ENCODE assay signal across 1 cellular context in the genomic region with DNA sequence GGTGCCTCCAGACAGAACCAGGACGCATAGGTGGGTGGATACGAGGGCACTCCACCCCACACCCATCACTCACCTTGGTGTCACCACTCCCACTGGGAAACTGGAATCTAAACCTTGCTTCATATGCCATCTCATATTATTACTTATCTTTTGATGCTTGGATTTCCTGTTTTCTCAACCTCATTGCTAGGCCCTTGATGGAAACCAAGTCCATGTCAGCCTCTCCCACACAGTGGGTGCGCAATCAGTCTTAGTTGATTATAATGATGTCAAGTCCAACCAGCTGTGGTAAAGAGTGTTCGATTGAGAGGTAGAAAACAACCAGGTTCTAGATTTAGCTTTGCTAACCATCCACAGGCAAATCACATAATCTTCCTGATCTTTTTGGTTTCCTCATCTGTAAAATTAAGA.
TF ChIP-seq lines count a peak whose summit lies in the region.

No MANE protein-coding gene starts in this region.

TF ChIP-seq in HepG2, 621 proteins besides CTCF, POLR2A, EP300 and RAD21 (continued from another document):
- TF ChIP-seq, protein P1, sequence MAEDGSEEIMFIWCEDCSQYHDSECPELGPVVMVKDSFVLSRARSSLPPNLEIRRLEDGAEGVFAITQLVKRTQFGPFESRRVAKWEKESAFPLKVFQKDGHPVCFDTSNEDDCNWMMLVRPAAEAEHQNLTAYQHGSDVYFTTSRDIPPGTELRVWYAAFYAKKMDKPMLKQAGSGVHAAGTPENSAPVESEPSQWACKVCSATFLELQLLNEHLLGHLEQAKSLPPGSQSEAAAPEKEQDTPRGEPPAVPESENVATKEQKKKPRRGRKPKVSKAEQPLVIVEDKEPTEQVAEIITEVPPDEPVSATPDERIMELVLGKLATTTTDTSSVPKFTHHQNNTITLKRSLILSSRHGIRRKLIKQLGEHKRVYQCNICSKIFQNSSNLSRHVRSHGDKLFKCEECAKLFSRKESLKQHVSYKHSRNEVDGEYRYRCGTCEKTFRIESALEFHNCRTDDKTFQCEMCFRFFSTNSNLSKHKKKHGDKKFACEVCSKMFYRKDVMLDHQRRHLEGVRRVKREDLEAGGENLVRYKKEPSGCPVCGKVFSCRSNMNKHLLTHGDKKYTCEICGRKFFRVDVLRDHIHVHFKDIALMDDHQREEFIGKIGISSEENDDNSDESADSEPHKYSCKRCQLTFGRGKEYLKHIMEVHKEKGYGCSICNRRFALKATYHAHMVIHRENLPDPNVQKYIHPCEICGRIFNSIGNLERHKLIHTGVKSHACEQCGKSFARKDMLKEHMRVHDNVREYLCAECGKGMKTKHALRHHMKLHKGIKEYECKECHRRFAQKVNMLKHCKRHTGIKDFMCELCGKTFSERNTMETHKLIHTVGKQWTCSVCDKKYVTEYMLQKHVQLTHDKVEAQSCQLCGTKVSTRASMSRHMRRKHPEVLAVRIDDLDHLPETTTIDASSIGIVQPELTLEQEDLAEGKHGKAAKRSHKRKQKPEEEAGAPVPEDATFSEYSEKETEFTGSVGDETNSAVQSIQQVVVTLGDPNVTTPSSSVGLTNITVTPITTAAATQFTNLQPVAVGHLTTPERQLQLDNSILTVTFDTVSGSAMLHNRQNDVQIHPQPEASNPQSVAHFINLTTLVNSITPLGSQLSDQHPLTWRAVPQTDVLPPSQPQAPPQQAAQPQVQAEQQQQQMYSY (CRISPR knock-in tag; IDR thresholded peaks at IDR 0.05), result no peak
- 0 out of 2 replicates have a peak, but pooled peaks have one; percentile 11 for TF ChIP-seq MLX (CRISPR knock-in tag; IDR thresholded peaks at IDR 0.05)
- no peak for TF ChIP-seq ZNF572 (CRISPR knock-in tag; IDR thresholded peaks at IDR 0.05)
- TF ChIP-seq ZBTB20 (CRISPR knock-in tag; IDR thresholded peaks at IDR 0.05; ENCODE audit: borderline replicate concordance, low read depth), result no peak
- TF ChIP-seq ZNF350 (CRISPR knock-in tag; IDR thresholded peaks at IDR 0.05; ENCODE audit: borderline replicate concordance, low read depth), result 0 out of 2 replicates have a peak, but pooled peaks have one; percentile 1
- TF ChIP-seq BCL6 (CRISPR knock-in tag; IDR thresholded peaks at IDR 0.05), result 0 out of 2 replicates have a peak, but pooled peaks have one; percentile 3
- TF ChIP-seq, protein P2, sequence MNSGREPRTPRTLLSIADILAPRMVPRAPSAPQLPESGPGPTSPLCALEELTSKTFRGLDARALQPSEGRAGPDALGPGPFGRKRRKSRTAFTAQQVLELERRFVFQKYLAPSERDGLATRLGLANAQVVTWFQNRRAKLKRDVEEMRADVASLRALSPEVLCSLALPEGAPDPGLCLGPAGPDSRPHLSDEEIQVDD (CRISPR knock-in tag; IDR thresholded peaks at IDR 0.05; ENCODE audit: borderline replicate concordance), result no peak
- 0 out of 2 replicates have a peak, but pooled peaks have one; percentile 3 for TF ChIP-seq SOX5 (CRISPR knock-in tag; IDR thresholded peaks at IDR 0.05; ENCODE audit: borderline replicate concordance)
- no peak for TF ChIP-seq MAZ (IDR thresholded peaks at IDR 0.05; ENCODE audit: borderline replicate concordance, low read depth, low read length)
- no peak for TF ChIP-seq MAZ (CRISPR knock-in tag; IDR thresholded peaks at IDR 0.05; ENCODE audit: low read depth)
- no peak for TF ChIP-seq ZNF3 (CRISPR knock-in tag; IDR thresholded peaks at IDR 0.05)
- TF ChIP-seq ZNF709 (CRISPR knock-in tag; IDR thresholded peaks at IDR 0.05), result no peak
- 0 out of 2 replicates have a peak, but pooled peaks have one; percentile 14 for TF ChIP-seq FOXO1 (CRISPR knock-in tag; IDR thresholded peaks at IDR 0.05)
- TF ChIP-seq RNF2 (conservative IDR thresholded peaks at IDR 0.05; ENCODE audit: low read depth), result 0 out of 2 replicates have a peak, but pooled peaks have one; percentile 23
- TF ChIP-seq TFDP2 (CRISPR knock-in tag; IDR thresholded peaks at IDR 0.05), result no peak
- TF ChIP-seq TCF7 (IDR thresholded peaks at IDR 0.05; ENCODE audit: low read depth), result no peak
- no peak for TF ChIP-seq HIC2 (CRISPR knock-in tag; IDR thresholded peaks at IDR 0.05; ENCODE audit: low read depth)
- TF ChIP-seq ZKSCAN5 (CRISPR knock-in tag; IDR thresholded peaks at IDR 0.05), result no peak
- TF ChIP-seq SRSF4 (IDR thresholded peaks at IDR 0.05; ENCODE audit: low read depth, low read length, poor library complexity, severe bottlenecking), result no peak
- TF ChIP-seq, protein P3, sequence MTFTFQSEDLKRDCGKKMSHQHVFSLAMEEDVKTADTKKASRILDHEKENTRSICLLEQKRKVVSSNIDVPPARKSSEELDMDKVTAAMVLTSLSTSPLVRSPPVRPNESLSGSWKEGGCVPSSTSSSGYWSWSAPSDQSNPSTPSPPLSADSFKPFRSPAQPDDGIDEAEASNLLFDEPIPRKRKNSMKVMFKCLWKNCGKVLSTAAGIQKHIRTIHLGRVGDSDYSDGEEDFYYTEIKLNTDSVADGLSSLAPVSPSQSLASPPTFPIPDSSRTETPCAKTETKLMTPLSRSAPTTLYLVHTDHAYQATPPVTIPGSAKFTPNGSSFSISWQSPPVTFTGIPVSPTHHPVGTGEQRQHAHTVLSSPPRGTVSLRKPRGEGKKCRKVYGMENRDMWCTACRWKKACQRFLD (CRISPR knock-in tag; IDR thresholded peaks at IDR 0.05; ENCODE audit: borderline replicate concordance), result no peak
- 0 out of 2 replicates have a peak, but pooled peaks have one; percentile 8 for TF ChIP-seq MXD1 (CRISPR knock-in tag; IDR thresholded peaks at IDR 0.05)
- no peak for TF ChIP-seq ZNF343 (CRISPR knock-in tag; IDR thresholded peaks at IDR 0.05)
- TF ChIP-seq KDM5A (IDR thresholded peaks at IDR 0.05; ENCODE audit: borderline replicate concordance, low read length), result no peak
- no peak for TF ChIP-seq ATF2 (CRISPR knock-in tag; IDR thresholded peaks at IDR 0.05)
- no peak for TF ChIP-seq ZNF597 (CRISPR knock-in tag; IDR thresholded peaks at IDR 0.05)
- TF ChIP-seq ZSCAN31 (CRISPR knock-in tag; IDR thresholded peaks at IDR 0.05; ENCODE audit: low read depth), result 0 out of 2 replicates have a peak, but pooled peaks have one; percentile 52
- TF ChIP-seq CAMTA2 (CRISPR knock-in tag; IDR thresholded peaks at IDR 0.05; ENCODE audit: borderline replicate concordance), result no peak
- 0 out of 2 replicates have a peak, but pooled peaks have one; percentile 10 for TF ChIP-seq KDM2A (CRISPR knock-in tag; IDR thresholded peaks at IDR 0.05; ENCODE audit: borderline replicate concordance, low read depth)
- TF ChIP-seq DPF2 (CRISPR knock-in tag; IDR thresholded peaks at IDR 0.05; ENCODE audit: borderline replicate concordance, low read depth), result no peak
- TF ChIP-seq, protein P4, sequence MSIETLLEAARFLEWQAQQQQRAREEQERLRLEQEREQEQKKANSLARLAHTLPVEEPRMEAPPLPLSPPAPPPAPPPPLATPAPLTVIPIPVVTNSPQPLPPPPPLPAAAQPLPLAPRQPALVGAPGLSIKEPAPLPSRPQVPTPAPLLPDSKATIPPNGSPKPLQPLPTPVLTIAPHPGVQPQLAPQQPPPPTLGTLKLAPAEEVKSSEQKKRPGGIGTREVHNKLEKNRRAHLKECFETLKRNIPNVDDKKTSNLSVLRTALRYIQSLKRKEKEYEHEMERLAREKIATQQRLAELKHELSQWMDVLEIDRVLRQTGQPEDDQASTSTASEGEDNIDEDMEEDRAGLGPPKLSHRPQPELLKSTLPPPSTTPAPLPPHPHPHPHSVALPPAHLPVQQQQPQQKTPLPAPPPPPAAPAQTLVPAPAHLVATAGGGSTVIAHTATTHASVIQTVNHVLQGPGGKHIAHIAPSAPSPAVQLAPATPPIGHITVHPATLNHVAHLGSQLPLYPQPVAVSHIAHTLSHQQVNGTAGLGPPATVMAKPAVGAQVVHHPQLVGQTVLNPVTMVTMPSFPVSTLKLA (IDR thresholded peaks at IDR 0.05), result no peak
- TF ChIP-seq AKAP8 (CRISPR knock-in tag; IDR thresholded peaks at IDR 0.05), result no peak
- TF ChIP-seq MTA3 (CRISPR knock-in tag; IDR thresholded peaks at IDR 0.05), result no peak
- no peak for TF ChIP-seq NR2C2 (CRISPR knock-in tag; IDR thresholded peaks at IDR 0.05; ENCODE audit: borderline replicate concordance)
- TF ChIP-seq CBX5 (CRISPR knock-in tag; IDR thresholded peaks at IDR 0.05; ENCODE audit: borderline replicate concordance), result no peak
- no peak for TF ChIP-seq ZIK1 (CRISPR knock-in tag; IDR thresholded peaks at IDR 0.05; ENCODE audit: borderline replicate concordance, low read depth)
- no peak for TF ChIP-seq U2AF1 (optimal IDR thresholded peaks at IDR 0.05; ENCODE audit: low read depth, low read length)
- no peak for TF ChIP-seq KAT7 (CRISPR knock-in tag; IDR thresholded peaks at IDR 0.05; ENCODE audit: borderline replicate concordance)
